In the genomic region with DNA sequence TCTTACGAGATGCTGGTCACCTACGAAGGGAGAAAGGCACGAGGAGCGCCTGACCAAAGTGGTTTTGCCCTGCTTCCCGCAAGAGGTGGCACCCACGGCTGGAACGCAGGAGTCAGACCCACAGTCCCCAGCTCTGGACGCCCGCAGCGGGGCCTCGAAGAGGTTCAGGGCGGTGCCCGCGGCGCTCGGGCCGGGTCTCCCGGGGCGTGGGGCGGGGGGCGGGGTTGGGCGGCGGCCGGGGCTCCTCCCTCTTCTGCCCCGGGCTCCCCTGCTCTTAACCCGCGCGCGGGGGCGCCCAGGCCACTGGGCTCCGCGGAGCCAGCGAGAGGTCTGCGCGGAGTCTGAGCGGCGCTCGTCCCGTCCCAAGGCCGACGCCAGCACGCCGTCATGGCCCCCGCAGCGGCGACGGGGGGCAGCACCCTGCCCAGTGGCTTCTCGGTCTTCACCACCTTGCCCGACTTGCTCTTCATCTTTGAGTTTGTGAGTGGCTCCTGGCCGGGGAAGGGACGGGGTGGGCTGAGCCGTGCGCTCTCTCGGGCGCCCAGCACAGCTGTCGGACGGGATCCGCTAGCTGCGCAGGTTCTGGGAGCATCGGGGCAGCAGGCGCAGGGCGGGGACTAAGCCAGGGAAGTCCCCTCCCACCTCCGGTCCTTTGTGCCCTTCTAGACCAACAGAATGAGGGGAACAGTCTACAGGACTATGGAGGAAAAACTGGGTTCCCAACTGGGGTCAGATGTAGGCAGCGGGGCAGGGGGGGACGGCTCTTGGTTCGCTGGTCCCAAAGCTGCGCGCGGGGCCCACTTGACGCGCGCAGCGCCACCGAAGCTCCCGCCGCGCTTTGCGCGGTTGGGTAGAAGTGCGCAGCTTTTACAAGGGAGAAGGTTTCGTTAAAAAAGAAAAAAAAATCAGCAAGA, we compare ENCODE assay signal across 8 cellular contexts. TPM values are rescaled to one million over a fixed set of nuclear protein-coding genes. Genes with fewer than 3 reads are reported as not detected.
DNase-seq lines count a peak whose midpoint lies in the region; ATAC-seq and TF ChIP-seq lines count a peak whose summit lies in the region.

A gene (plus strand): TSS at position 303 of the 914 bp plus-strand sequence. CDS start 85 bp downstream, at position 388.

- H3K4me3 Mint-ChIP-seq in activated naive CD8-positive, alpha-beta T cell treated with anti-CD3 and anti-CD28 coated beads, Interleukin-2, amount 10 ng/mL, durations not matched to agents 7 days and 5 days = peak within 1 kb of the TSS; percentile 97

- peak within 1 kb of the TSS; percentile 97 for H3K4me2 ChIP-seq in PC-9

- H3F3A ChIP-seq in PC-9 (ENCODE audit: insufficient read depth, low read depth) = peaks cover 70% of the 10 kb centered on the region

- H3K79me2 ChIP-seq in PC-9 (ENCODE audit: low read depth) = peaks cover 78% of the 10 kb centered on the region

- peak; percentile 46 for ATAC-seq in GM18909 (IDR thresholded peaks at IDR 0.05; ENCODE audit: poor library complexity, unreplicated experiment)
- ATAC-seq in activated naive CD8-positive, alpha-beta T cell treated with anti-CD3 and anti-CD28 coated beads, Interleukin-2, amount 10 ng/mL, durations not matched to agents 7 days and 5 days (ENCODE audit: low read depth) = peak; percentile 65

- no TSS peak for BruUV-seq in PC-9 (replicated peaks; lab: Mats Ljungman, UMichigan)

- H3K4me1 Mint-ChIP-seq in activated naive CD8-positive, alpha-beta T cell treated with anti-CD3 and anti-CD28 coated beads, Interleukin-2, amount 10 ng/mL, durations not matched to agents 7 days and 5 days = peaks cover 45% of the 10 kb centered on the region

- peak within 1 kb of the TSS; percentile 98 for H3K27ac Mint-ChIP-seq in activated naive CD8-positive, alpha-beta T cell treated with anti-CD3 and anti-CD28 coated beads, Interleukin-2, amount 10 ng/mL, durations not matched to agents 7 days and 5 days

- H3K9me2 ChIP-seq in PC-9 (ENCODE audit: insufficient read depth) = no peaks in the 10 kb centered on the region

- H3K27ac ChIP-seq in PC-9 = peak within 1 kb of the TSS; percentile 99

- 0 out of 2 replicates have a peak, but pooled peaks have one; percentile 9 for TF ChIP-seq CTCF in PC-9 (conservative IDR thresholded peaks at IDR 0.05)
- no peak for TF ChIP-seq CTCF in kidney epithelial cell (IDR thresholded peaks at IDR 0.05; ENCODE audit: insufficient read depth, low read length, poor library complexity, severe bottlenecking)

- H3K9me3 Mint-ChIP-seq in activated naive CD8-positive, alpha-beta T cell treated with anti-CD3 and anti-CD28 coated beads, Interleukin-2, amount 10 ng/mL, durations not matched to agents 7 days and 5 days = no peaks in the 10 kb centered on the region

- no peaks in the 10 kb centered on the region for H3K27me3 ChIP-seq in PC-9 (ENCODE audit: insufficient read depth, low read depth)
- H3K27me3 ChIP-seq in kidney epithelial cell (ENCODE audit: control insufficient read depth, insufficient read depth, low read length) = peaks cover 33% of the 10 kb centered on the region

- peaks cover 26% of the 10 kb centered on the region for H3K36me3 Mint-ChIP-seq in activated naive CD8-positive, alpha-beta T cell treated with anti-CD3 and anti-CD28 coated beads, Interleukin-2, amount 10 ng/mL, durations not matched to agents 7 days and 5 days

- H3K27me3 Mint-ChIP-seq in activated naive CD8-positive, alpha-beta T cell treated with anti-CD3 and anti-CD28 coated beads, Interleukin-2, amount 10 ng/mL, durations not matched to agents 7 days and 5 days = peaks cover 2% of the 10 kb centered on the region

- POLR2A ChIA-PET in PC-9 (lab: Charles Lee; ENCODE audit: unreplicated experiment) = interaction anchor here (0.6 to 0.8 kb wide), 3 partner anchors 27 to 55 kb away, joined by 3 to 4 read pairs (median 3); no protein-coding TSS in a partner anchor
- POLR2A ChIA-PET in activated naive CD8-positive, alpha-beta T cell treated with anti-CD3 and anti-CD28 coated beads, Interleukin-2, amount 10 ng/mL, durations not matched to agents 7 days and 5 days (lab: Charles Lee) = interaction anchor here (1.2 to 8.0 kb wide), 11 partner anchors 17 to 182 kb away, joined by 3 to 358 read pairs (median 9); a partner anchor contains a TSS

- CTCF ChIA-PET in PC-9 (lab: Charles Lee) = interaction anchor here (1.0 to 1.1 kb wide), 3 partner anchors 27 to 42 kb away, joined by 3 to 15 read pairs (median 3); no protein-coding TSS in a partner anchor

- no peaks in the 10 kb centered on the region for H3K9me3 ChIP-seq in PC-9 (ENCODE audit: insufficient read depth, low read depth)

- peaks cover 10% of the 10 kb centered on the region for H3K36me3 ChIP-seq in PC-9 (ENCODE audit: low read depth)
- H3K36me3 ChIP-seq in kidney epithelial cell (ENCODE audit: control insufficient read depth, insufficient read depth, low read length) = no peaks in the 10 kb centered on the region

- peaks cover 4% of the 10 kb centered on the region for H4K20me1 ChIP-seq in PC-9 (ENCODE audit: insufficient read depth)

- peak within 1 kb of the TSS; percentile 83 for H2AFZ ChIP-seq in PC-9

- peak within 1 kb of the TSS; percentile 94 for H3K4me3 ChIP-seq in PC-9
- peak within 1 kb of the TSS; percentile 60 for H3K4me3 ChIP-seq in kidney epithelial cell (ENCODE audit: low read depth, low read length)

- H3K4me1 ChIP-seq in PC-9 (replicated peaks; ENCODE audit: insufficient read depth) = peaks cover 86% of the 10 kb centered on the region

- intact Hi-C loops in PC-9 (cut with micrococcal nuclease; ENCODE audit: unreplicated experiment) = loop anchor here (1.0 kb wide), 2 partner anchors 27 to 35 kb away; no protein-coding TSS in a partner anchor

- DNase-seq in PC-9 = peak; percentile 75 to 78
- peak; percentile 76 for DNase-seq in activated naive CD8-positive, alpha-beta T cell treated with anti-CD3 and anti-CD28 coated beads, Interleukin-2, amount 10 ng/mL, durations not matched to agents 7 days and 5 days
- no peak for DNase-seq in kidney epithelial cell (ENCODE audit: low read depth)
- peak; percentile 42 for DNase-seq in stimulated activated CD4-positive, alpha-beta T cell treated with anti-CD3 and anti-CD28 coated beads, Interleukin-2, amount 100 ng/mL, for 4 hours (ENCODE audit: low read depth)
- no peak for DNase-seq in GOT3 (lab: John Stamatoyannopoulos, UW)
- DNase-seq in NCI-H524 treated with DMSO at 0.1 percent for 48 hours (lab: John Stamatoyannopoulos, UW) = no peak
- DNase-seq in 8988T = no peak

RNA-seq across cellular contexts. Expression of the gene that starts here (rescaled TPM):
- 146 and 171 TPM in 2 replicates for total RNA-seq in PC-9 (2021)
- total RNA-seq in activated naive CD8-positive, alpha-beta T cell treated with anti-CD3 and anti-CD28 coated beads, Interleukin-2, amount 10 ng/mL, durations not matched to agents 7 days and 5 days = 100 to 1,000 TPM; 174 to 184 TPM
- total RNA-seq in kidney epithelial cell = 9.6 and 19.1 TPM in 2 replicates

Comparison
In these comparisons a context has a peak if more than half of its experiments do, and no peak if none do; other contexts are left out.
1. DNase-seq: peak in PC-9 (2 of 2), activated naive CD8-positive, alpha-beta T cell treated with anti-CD3 and anti-CD28 coated beads, Interleukin-2, amount 10 ng/mL, durations not matched to agents 7 days and 5 days (single experiment) and stimulated activated CD4-positive, alpha-beta T cell treated with anti-CD3 and anti-CD28 coated beads, Interleukin-2, amount 100 ng/mL, for 4 hours (single experiment); none in kidney epithelial cell (single experiment), GOT3 (single experiment), NCI-H524 treated with DMSO at 0.1 percent for 48 hours (single experiment) and 8988T (single experiment).